In the genomic region with DNA sequence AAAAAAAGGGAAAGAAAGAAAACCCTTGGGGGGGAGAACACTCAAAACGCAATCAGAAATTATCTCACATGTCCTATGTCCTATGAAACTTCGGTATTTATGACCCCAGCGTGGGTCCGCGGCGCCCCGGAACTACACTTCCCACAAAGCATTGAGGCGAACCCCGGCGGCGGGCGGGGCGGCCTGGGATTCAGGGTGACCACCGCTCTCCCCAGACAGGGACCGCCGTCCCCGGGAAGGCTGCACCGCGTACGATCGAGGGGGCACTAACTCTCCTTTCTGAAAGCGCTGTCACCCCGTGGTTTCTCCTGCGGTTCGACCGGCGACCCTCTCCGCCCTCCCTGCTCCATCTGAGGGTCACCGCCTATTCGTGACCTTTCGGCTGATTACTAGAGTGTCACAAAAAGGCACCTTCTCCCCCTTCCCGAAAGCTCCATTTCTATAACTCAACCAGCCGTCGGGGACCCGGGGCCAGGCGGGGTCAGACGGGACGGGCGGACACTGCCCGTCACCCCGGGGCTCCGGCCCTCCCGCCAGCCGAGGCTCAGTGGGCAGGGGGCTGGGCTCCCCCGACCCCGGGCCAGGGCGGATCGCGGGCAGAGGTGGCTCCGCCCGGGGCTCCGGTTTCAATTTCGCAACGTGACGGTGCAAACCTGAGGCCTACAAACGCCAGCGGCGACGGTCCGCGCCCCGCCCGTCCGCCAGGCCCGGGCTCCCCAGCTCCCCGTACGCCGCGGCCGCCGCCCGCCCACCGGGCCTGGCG, we compare ENCODE assay signal across 8 cellular contexts.
A peak's percentile ranks its signal among the peaks of the same experiment; 100 is the strongest.
DNase-seq lines count a peak whose midpoint lies in the region; ATAC-seq lines count a peak whose summit lies in the region.

No MANE protein-coding gene starts in this region.

- peak overlapping the region; percentile 96 for H3K27ac ChIP-seq in epithelial cell of prostate
- H3K27ac ChIP-seq in mucosa of rectum (ENCODE audit: low read depth in 2 of 2, low read length in 2 of 2), result peak overlapping the region; percentile 84 to 96

- H3K4me1 ChIP-seq in NT2/D1 (ENCODE audit: insufficient read depth, insufficient read length) (no peaks in the 10 kb centered on the region), mucosa of rectum (ENCODE audit: control insufficient read depth in 2 of 2, insufficient read depth in 2 of 2, low read length in 2 of 2) (peaks cover 9 to 10% of the 10 kb centered on the region in 2 donors)

- H3K9me3 ChIP-seq in NT2/D1 (ENCODE audit: insufficient read depth, low read length) (no peaks in the 10 kb centered on the region), mucosa of rectum (ENCODE audit: control insufficient read depth in 2 of 2, low read length in 2 of 2) (no peaks in the 10 kb centered on the region)

- H3K27me3 ChIP-seq in NT2/D1 (ENCODE audit: insufficient read depth, insufficient read length) (no peaks in the 10 kb centered on the region), mucosa of rectum (ENCODE audit: control insufficient read depth in 2 of 2, insufficient read depth in 2 of 2, low read length in 2 of 2) (no peaks in the 10 kb centered on the region)

- H3K4me3 ChIP-seq in NT2/D1 (ENCODE audit: insufficient read length, low read depth) (peak overlapping the region; percentile 86), mucosa of rectum (ENCODE audit: low read length in 2 of 2) (peak overlapping the region; percentile 88 to 92)

- H3K36me3 ChIP-seq in NT2/D1 (ENCODE audit: insufficient read depth, insufficient read length, low read length), result no peaks in the 10 kb centered on the region
- H3K36me3 ChIP-seq in mucosa of rectum (ENCODE audit: control insufficient read depth in 2 of 2, insufficient read depth in 2 of 2, low read length in 2 of 2), result no peaks in the 10 kb centered on the region

- peak; percentile 71 for ATAC-seq in GM19324 (IDR thresholded peaks at IDR 0.05; ENCODE audit: low FRiP score, unreplicated experiment)
- peak; percentile 45 for ATAC-seq in HG03442 (IDR thresholded peaks at IDR 0.05; ENCODE audit: unreplicated experiment)

- DNase-seq in C1 segment of cervical spinal cord (lab: John Stamatoyannopoulos, UW), result peak in 13 of 14 donors; percentile 25 to 83 (median 56)
- peak; percentile 46 for DNase-seq in NT2/D1 (ENCODE audit: low read depth, low spot score)
- DNase-seq in activated T-cell treated with anti-CD3 and anti-CD28 coated beads, Interleukin-2, amount 50 U/mL, for 1 hour, result peak; percentile 72
- no peak for DNase-seq in epithelial cell of prostate (ENCODE audit: low read depth, low spot score)
- DNase-seq in stimulated activated CD8-positive, alpha-beta memory T cell treated with anti-CD3 and anti-CD28 coated beads, Interleukin-4, amount 100 ng/mL, for 4 hours (ENCODE audit: low read depth in 2 of 2, low spot score in 1 of 2), result peak; percentile 9 to 24

- H3K9ac ChIP-seq in NT2/D1 (ENCODE audit: insufficient read length, low read depth) (peak overlapping the region; percentile 88), mucosa of rectum (ENCODE audit: low read depth in 1 of 2, low read length in 2 of 2) (peak overlapping the region; percentile 78 to 79)
